Comparison of ENCODE assay signal across 13 cellular contexts in the genomic region with DNA sequence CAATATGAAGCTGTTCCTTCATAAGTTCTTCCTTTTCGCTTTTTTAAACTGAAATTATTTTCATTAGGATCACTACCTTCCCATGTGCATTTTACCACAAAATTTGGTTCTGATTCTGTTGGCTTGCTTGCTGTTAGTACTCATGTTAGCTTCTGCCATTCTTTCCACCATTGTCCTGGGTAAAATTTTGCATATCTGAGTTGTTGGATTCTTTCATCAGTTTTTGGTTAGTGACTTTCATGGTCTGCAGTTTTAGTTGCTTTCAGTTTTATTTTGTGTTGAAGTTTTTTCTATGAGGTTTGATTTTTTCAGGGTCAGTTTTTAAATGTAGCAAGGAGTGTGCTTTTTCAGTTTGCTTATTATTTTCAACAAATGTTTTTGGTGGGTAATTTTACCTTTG.
DNase-seq lines count a peak whose midpoint lies in the region; ATAC-seq, FAIRE-seq and TF ChIP-seq lines count a peak whose summit lies in the region.
"Had no signal": no experiment of that assay in that cellular context is flagged by ENCODE, and none has a peak within 500 bp of the region (broad histone marks: within the 10 kb centered on the region; RNA-seq: fewer than 3 reads in every experiment).

No MANE protein-coding gene starts in this region.

- no peaks in the 10 kb centered on the region for H3K9me3 Mint-ChIP-seq in activated CD4-positive, alpha-beta T cell treated with anti-CD3 and anti-CD28 coated beads for 36 hours (ENCODE audit: low read depth)
- no peaks in the 10 kb centered on the region for H3K9me3 Mint-ChIP-seq in WTC11

- H3K4me3 Mint-ChIP-seq in activated CD4-positive, alpha-beta T cell treated with anti-CD3 and anti-CD28 coated beads for 36 hours: peak overlapping the region; percentile 35
- H3K4me3 Mint-ChIP-seq in WTC11: no peak overlapping the region

- TF ChIP-seq CTCF in WTC11 (IDR thresholded peaks at IDR 0.05) (no peak), foreskin keratinocyte (conservative IDR thresholded peaks at IDR 0.05) (no peak), stomach (IDR thresholded peaks at IDR 0.05) (no peak)

- no peak overlapping the region for H3K4me3 ChIP-seq in stomach

- POLR2A ChIA-PET in activated CD4-positive, alpha-beta T cell treated with anti-CD3 and anti-CD28 coated beads for 36 hours (lab: Charles Lee): interaction anchor here (0.8 to 1.2 kb wide), 2 partner anchors 9 to 13 kb away, joined by 3 to 4 read pairs; no protein-coding TSS in a partner anchor
- POLR2A ChIA-PET in WTC11 (lab: Charles Lee): no interaction called here

- peaks cover 55% of the 10 kb centered on the region for H3K4me1 ChIP-seq in foreskin keratinocyte
- peaks cover 59 to 98% (median 90%) of the 10 kb centered on the region in 4 donors for H3K4me1 ChIP-seq in stomach

- peaks cover 89% of the 10 kb centered on the region for H3K4me1 Mint-ChIP-seq in activated CD4-positive, alpha-beta T cell treated with anti-CD3 and anti-CD28 coated beads for 36 hours
- H3K4me1 Mint-ChIP-seq in WTC11: peaks cover 86% of the 10 kb centered on the region

- H3K27me3 ChIP-seq in foreskin keratinocyte (no peaks in the 10 kb centered on the region), stomach (no peaks in the 10 kb centered on the region)

- H3K36me3 ChIP-seq in stomach: no peaks in the 10 kb centered on the region

- TF ChIP-seq EP300 in stomach (IDR thresholded peaks at IDR 0.05): no peak

- CTCF ChIA-PET in activated CD4-positive, alpha-beta T cell treated with anti-CD3 and anti-CD28 coated beads for 36 hours (lab: Charles Lee): interaction anchor here (1.1 to 1.3 kb wide), 2 partner anchors 8 to 12 kb away, joined by 3 to 5 read pairs; no protein-coding TSS in a partner anchor
- CTCF ChIA-PET in WTC11 (lab: Charles Lee): interaction anchor here (0.6 kb wide), 1 partner anchor 400 kb away, joined by 3 read pairs; no protein-coding TSS in a partner anchor

- no peak for ATAC-seq in activated CD4-positive, alpha-beta T cell treated with anti-CD3 and anti-CD28 coated beads for 36 hours
- ATAC-seq in WTC11 (no peak), foreskin keratinocyte (no peak)

- peaks cover 5% of the 10 kb centered on the region for H3K36me3 Mint-ChIP-seq in activated CD4-positive, alpha-beta T cell treated with anti-CD3 and anti-CD28 coated beads for 36 hours (ENCODE audit: low read depth)
- no peaks in the 10 kb centered on the region for H3K36me3 Mint-ChIP-seq in WTC11

- no peak for DNase-seq in activated CD4-positive, alpha-beta T cell treated with anti-CD3 and anti-CD28 coated beads for 36 hours
- DNase-seq in activated CD4-positive, alpha-beta T cell treated with anti-CD3 and anti-CD28 coated beads, Interleukin-2, amount 50 U/mL, for 4 hours: no peak
- DNase-seq in WTC11 (ENCODE audit: low spot score) (no peak), foreskin keratinocyte (no peak), stomach (no peak), NK-92 (lab: John Stamatoyannopoulos, UW; ENCODE audit: unreplicated experiment) (no peak), COR-L47 (lab: John Stamatoyannopoulos, UW) (no peak), H54 (ENCODE audit: insufficient read length, low spot score) (no peak)
- DNase-seq: activated CD8-positive, alpha-beta memory T cell treated with anti-CD3 and anti-CD28 coated beads, Interleukin-2, amount 50 U/mL, for 48 hours; mesendoderm; NCI-H1694 treated with DMSO at 0.1 percent for 48 hours; stimulated activated CD4-positive, alpha-beta T cell treated with anti-CD3 and anti-CD28 coated beads, Interleukin-4, amount 100 ng/mL, for 24 hours had no signal

- peak overlapping the region; percentile 87 for H3K27ac Mint-ChIP-seq in activated CD4-positive, alpha-beta T cell treated with anti-CD3 and anti-CD28 coated beads for 36 hours
- peak overlapping the region; percentile 46 for H3K27ac Mint-ChIP-seq in WTC11

- TF ChIP-seq POLR2A in stomach (IDR thresholded peaks at IDR 0.05): no peak
- TF ChIP-seq POLR2A in H54 (IDR thresholded peaks at IDR 0.05; ENCODE audit: low read depth, low read length): no peak

- H3K27me3 Mint-ChIP-seq in activated CD4-positive, alpha-beta T cell treated with anti-CD3 and anti-CD28 coated beads for 36 hours: no peaks in the 10 kb centered on the region
- H3K27me3 Mint-ChIP-seq in WTC11 (ENCODE audit: low read depth): no peaks in the 10 kb centered on the region

- H3K27ac ChIP-seq in foreskin keratinocyte: peak overlapping the region; percentile 35
- peak overlapping the region in 4 of 5 donors; percentile 11 to 89 (median 50) for H3K27ac ChIP-seq in stomach

- 91 to 96% (median 94%) methylated on average over 1 of the region's 1 CpG for WGBS in stomach, 5 donors

- intact Hi-C loops in activated CD4-positive, alpha-beta T cell treated with anti-CD3 and anti-CD28 coated beads for 36 hours (cut with DNase I, micrococcal nuclease): no loop called here
- intact Hi-C loops in stomach (cut with DNase I; ENCODE audit: low total_unique reads): no loop called here

- FAIRE-seq in H54 (lab: Jason Lieb, UNC): no peak
- FAIRE-seq: A204.1 had no signal

- H3K9me3 ChIP-seq in stomach: no peaks in the 10 kb centered on the region

TF ChIP-seq in WTC11, 78 proteins besides CTCF, POLR2A, EP300 and RAD21:
- no peak for TF ChIP-seq MYBL2 (CRISPR knock-in tag; IDR thresholded peaks at IDR 0.05)
- TF ChIP-seq, protein P1, sequence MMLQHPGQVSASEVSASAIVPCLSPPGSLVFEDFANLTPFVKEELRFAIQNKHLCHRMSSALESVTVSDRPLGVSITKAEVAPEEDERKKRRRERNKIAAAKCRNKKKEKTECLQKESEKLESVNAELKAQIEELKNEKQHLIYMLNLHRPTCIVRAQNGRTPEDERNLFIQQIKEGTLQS (CRISPR knock-in tag; conservative IDR thresholded peaks at IDR 0.05): no peak
